In the genomic region with DNA sequence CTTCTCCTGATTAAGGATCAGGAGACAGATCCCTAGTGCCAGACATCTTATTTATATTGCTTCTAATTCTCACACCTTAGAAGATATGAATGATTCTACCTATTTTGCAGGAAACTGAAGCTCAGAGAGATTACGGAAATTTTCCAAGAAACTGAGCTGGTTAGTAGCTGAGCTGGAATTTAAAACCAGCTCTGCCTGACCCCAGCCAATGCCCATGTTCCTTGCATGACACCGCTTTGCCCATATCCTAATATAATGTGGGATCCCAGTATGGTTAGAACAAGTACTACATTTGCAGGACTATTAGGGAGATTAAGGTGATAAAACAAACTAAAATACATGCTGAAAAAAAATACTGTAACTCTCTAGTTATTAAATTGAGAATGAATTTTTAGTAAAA, we compare ENCODE assay signal across 9 cellular contexts. TPM values are rescaled to one million over a fixed set of nuclear protein-coding genes. Genes with fewer than 3 reads are reported as not detected.
A peak's percentile ranks its signal among the peaks of the same experiment; 100 is the strongest.
DNase-seq lines count a peak whose midpoint lies in the region; FAIRE-seq and TF ChIP-seq lines count a peak whose summit lies in the region.
"Had no signal": no experiment of that assay in that cellular context is flagged by ENCODE, and none has a peak within 500 bp of the region (broad histone marks: within the 10 kb centered on the region; RNA-seq: fewer than 3 reads in every experiment).

No MANE protein-coding gene starts in this region.

- TF ChIP-seq CTCF in BJ (IDR thresholded peaks at IDR 0.05; ENCODE audit: insufficient read depth, low read depth, low read length): no peak
- TF ChIP-seq CTCF in HEK293 (tag by site-specific recombination; IDR thresholded peaks at IDR 0.05): no peak
- TF ChIP-seq CTCF in brain (conservative IDR thresholded peaks at IDR 0.05): no peak
- no peak for TF ChIP-seq CTCF in Calu3 (IDR thresholded peaks at IDR 0.05; ENCODE audit: unreplicated experiment)
- no peak for TF ChIP-seq CTCF in GM20000 (IDR thresholded peaks at IDR 0.05; ENCODE audit: extremely low read depth, missing control alignments)

- H3K27me3 ChIP-seq in BJ (ENCODE audit: control insufficient read depth, insufficient read depth, low read length) (no peaks in the 10 kb centered on the region), mucosa of stomach (ENCODE audit: control insufficient read depth, insufficient read depth, low read length) (no peaks in the 10 kb centered on the region)

- intact Hi-C loops in Calu3 (cut with micrococcal nuclease; ENCODE audit: unreplicated experiment): no loop called here

- H3K4me3 Mint-ChIP-seq in brain: no peak overlapping the region
- no peak overlapping the region for H3K4me3 Mint-ChIP-seq in Calu3 (ENCODE audit: low read depth, unreplicated experiment)

- H3K27ac ChIP-seq in HEK293 (ENCODE audit: extremely low read depth, low read depth, low read length): no peak overlapping the region

- H3K36me3 Mint-ChIP-seq in brain (peaks cover 6% of the 10 kb centered on the region), Calu3 (ENCODE audit: insufficient read depth, unreplicated experiment) (peaks cover 4% of the 10 kb centered on the region)

- no peaks in the 10 kb centered on the region for H3K9me3 ChIP-seq in HEK293 (ENCODE audit: control insufficient read depth, insufficient read depth, low read depth, low read length)
- no peaks in the 10 kb centered on the region for H3K9me3 ChIP-seq in mucosa of stomach (ENCODE audit: control insufficient read depth, low read length)

- H3K36me3 ChIP-seq in BJ (ENCODE audit: control insufficient read depth, insufficient read depth, low read length) (no peaks in the 10 kb centered on the region), HEK293 (ENCODE audit: control insufficient read depth in 2 of 2, insufficient read depth in 1 of 2, low read length in 2 of 2) (no peaks in the 10 kb centered on the region), mucosa of stomach (ENCODE audit: control insufficient read depth, insufficient read depth, low read length) (no peaks in the 10 kb centered on the region)

- BruUV-seq in Calu3 (replicated peaks; lab: Mats Ljungman, UMichigan): no TSS peak

- H3K4me1 ChIP-seq in HEK293 (ENCODE audit: control insufficient read depth, insufficient read depth, low read length) (peaks cover 19% of the 10 kb centered on the region; the same call in 1 of the 2 replicates), mucosa of stomach (ENCODE audit: control insufficient read depth, insufficient read depth, low read length) (peaks cover 15% of the 10 kb centered on the region)

- peaks cover 44% of the 10 kb centered on the region for H3K4me1 Mint-ChIP-seq in brain
- H3K4me1 Mint-ChIP-seq in Calu3 (ENCODE audit: low read depth, unreplicated experiment): peaks cover 26% of the 10 kb centered on the region

- H3K27ac Mint-ChIP-seq in brain (peak overlapping the region in 3 of 5 experiments; percentile 46 to 84 (median 75)), Calu3 (ENCODE audit: unreplicated experiment) (no peak overlapping the region)

- POLR2A ChIA-PET in BJ (lab: Charles Lee): interaction anchor here (0.6 kb wide), 1 partner anchor 42 kb away, joined by 13 read pairs; no protein-coding TSS in a partner anchor
- POLR2A ChIA-PET in HEK293 (lab: Yijun Ruan, JAX): interaction anchor here (1.0 kb wide), 1 partner anchor 39 kb away, joined by 4 read pairs; the partner anchor contains the start of gene COX7A2

- peak overlapping the region; percentile 80 for H3K9ac ChIP-seq in mucosa of stomach (ENCODE audit: low read length)

- peak overlapping the region; percentile 98 for H3K4me3 ChIP-seq in BJ (ENCODE audit: low read depth, low read length)
- H3K4me3 ChIP-seq in HEK293 (ENCODE audit: low read depth, low read length): peak overlapping the region; percentile 97
- no peak overlapping the region for H3K4me3 ChIP-seq in mucosa of stomach (ENCODE audit: low read length)

- FAIRE-seq in RCC 7860 (lab: Jason Lieb, UNC): no peak

- CTCF ChIA-PET in BJ (lab: Yijun Ruan, JAX): interaction anchor here (0.8 to 1.0 kb wide), 2 partner anchors 12 to 15 kb away, joined by 3 to 7 read pairs; no protein-coding TSS in a partner anchor
- CTCF ChIA-PET in HEK293 (lab: Yijun Ruan, JAX): interaction anchor here (0.7 to 3.0 kb wide), 5 partner anchors 12 to 242 kb away, joined by 3 to 25 read pairs (median 3); no protein-coding TSS in a partner anchor
- CTCF ChIA-PET in Calu3 (lab: Charles Lee): no interaction called here

- H3K27me3 Mint-ChIP-seq in brain: no peaks in the 10 kb centered on the region
- no peaks in the 10 kb centered on the region for H3K27me3 Mint-ChIP-seq in Calu3 (ENCODE audit: unreplicated experiment)

- no peaks in the 10 kb centered on the region for H3K9me3 Mint-ChIP-seq in brain
- no peaks in the 10 kb centered on the region for H3K9me3 Mint-ChIP-seq in Calu3 (ENCODE audit: low read depth, unreplicated experiment)

- DNase-seq in BJ (ENCODE audit: low read depth): no peak
- DNase-seq in Calu3: no peak
- DNase-seq in NAMALWA (ENCODE audit: low spot score): no peak
- DNase-seq in GM20000 (ENCODE audit: low spot score): no peak
- DNase-seq in RCC 7860 (ENCODE audit: low spot score): no peak
- DNase-seq: activated CD4-positive, alpha-beta T cell treated with anti-CD3 and anti-CD28 coated beads for 1 hour had no signal

TF ChIP-seq in HEK293, 187 proteins besides CTCF, POLR2A, EP300 and RAD21:
- TF ChIP-seq, protein P1, sequence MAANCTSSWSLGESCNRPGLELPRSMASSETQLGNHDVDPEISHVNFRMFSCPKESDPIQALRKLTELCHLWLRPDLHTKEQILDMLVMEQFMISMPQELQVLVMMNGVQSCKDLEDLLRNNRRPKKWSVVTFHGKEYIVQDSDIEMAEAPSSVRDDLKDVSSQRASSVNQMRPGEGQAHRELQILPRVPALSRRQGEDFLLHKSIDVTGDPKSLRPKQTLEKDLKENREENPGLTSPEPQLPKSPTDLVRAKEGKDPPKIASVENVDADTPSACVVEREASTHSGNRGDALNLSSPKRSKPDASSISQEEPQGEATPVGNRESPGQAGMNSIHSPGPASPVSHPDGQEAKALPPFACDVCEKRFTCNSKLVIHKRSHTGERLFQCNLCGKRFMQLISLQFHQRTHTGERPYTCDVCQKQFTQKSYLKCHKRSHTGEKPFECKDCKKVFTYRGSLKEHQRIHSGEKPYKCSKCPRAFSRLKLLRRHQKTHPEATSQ (tag by site-specific recombination; IDR thresholded peaks at IDR 0.05): no peak
- TF ChIP-seq, protein P2, sequence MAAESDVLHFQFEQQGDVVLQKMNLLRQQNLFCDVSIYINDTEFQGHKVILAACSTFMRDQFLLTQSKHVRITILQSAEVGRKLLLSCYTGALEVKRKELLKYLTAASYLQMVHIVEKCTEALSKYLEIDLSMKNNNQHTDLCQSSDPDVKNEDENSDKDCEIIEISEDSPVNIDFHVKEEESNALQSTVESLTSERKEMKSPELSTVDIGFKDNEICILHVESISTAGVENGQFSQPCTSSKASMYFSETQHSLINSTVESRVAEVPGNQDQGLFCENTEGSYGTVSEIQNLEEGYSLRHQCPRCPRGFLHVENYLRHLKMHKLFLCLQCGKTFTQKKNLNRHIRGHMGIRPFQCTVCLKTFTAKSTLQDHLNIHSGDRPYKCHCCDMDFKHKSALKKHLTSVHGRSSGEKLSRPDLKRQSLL (tag by site-specific recombination; IDR thresholded peaks at IDR 0.05): no peak
- TF ChIP-seq SCRT2 (tag by site-specific recombination; IDR thresholded peaks at IDR 0.05) (no peak), ZNF362 (tag by site-specific recombination; IDR thresholded peaks at IDR 0.05) (no peak), ZNF404 (tag by site-specific recombination; IDR thresholded peaks at IDR 0.05) (no peak), ZNF157 (tag by site-specific recombination; IDR thresholded peaks at IDR 0.05) (no peak), ZNF600 (tag by site-specific recombination; IDR thresholded peaks at IDR 0.05) (peak; percentile 25; the same call in 1 of the 2 replicates), ZNF10 (tag by site-specific recombination; IDR thresholded peaks at IDR 0.05) (peak; percentile 72)

RNA-seq across cellular contexts. Expression of gene TMEM30A, which starts 1.9 kb away (rescaled TPM):
- polyA plus RNA-seq in BJ (2011; rRNA removed) (11.4 and 38.1 TPM in 2 replicates), brain (ENCODE audit: insufficient read depth, low read depth, low replicate concordance) (56.7 TPM)
- 15.0 and 19.6 TPM in 2 replicates for polyA minus RNA-seq in BJ (2011; rRNA and poly(A)+ RNA removed)
- 105 and 141 TPM in 2 replicates for total RNA-seq in Calu3 (2022)

RNA-seq across cellular contexts. Expression of gene COX7A2, which starts 39.1 kb away (rescaled TPM):
- 133 and 214 TPM in 2 replicates for polyA plus RNA-seq in BJ (2011; rRNA removed)
- 16.5 and 24.3 TPM in 2 replicates for polyA minus RNA-seq in BJ (2011; rRNA and poly(A)+ RNA removed)
- 701 TPM for polyA plus RNA-seq in brain (ENCODE audit: insufficient read depth, low read depth, low replicate concordance)
- 441 and 459 TPM in 2 replicates for total RNA-seq in Calu3 (2022)
